ENCODE assay signal across 18 cellular contexts in the genomic region with DNA sequence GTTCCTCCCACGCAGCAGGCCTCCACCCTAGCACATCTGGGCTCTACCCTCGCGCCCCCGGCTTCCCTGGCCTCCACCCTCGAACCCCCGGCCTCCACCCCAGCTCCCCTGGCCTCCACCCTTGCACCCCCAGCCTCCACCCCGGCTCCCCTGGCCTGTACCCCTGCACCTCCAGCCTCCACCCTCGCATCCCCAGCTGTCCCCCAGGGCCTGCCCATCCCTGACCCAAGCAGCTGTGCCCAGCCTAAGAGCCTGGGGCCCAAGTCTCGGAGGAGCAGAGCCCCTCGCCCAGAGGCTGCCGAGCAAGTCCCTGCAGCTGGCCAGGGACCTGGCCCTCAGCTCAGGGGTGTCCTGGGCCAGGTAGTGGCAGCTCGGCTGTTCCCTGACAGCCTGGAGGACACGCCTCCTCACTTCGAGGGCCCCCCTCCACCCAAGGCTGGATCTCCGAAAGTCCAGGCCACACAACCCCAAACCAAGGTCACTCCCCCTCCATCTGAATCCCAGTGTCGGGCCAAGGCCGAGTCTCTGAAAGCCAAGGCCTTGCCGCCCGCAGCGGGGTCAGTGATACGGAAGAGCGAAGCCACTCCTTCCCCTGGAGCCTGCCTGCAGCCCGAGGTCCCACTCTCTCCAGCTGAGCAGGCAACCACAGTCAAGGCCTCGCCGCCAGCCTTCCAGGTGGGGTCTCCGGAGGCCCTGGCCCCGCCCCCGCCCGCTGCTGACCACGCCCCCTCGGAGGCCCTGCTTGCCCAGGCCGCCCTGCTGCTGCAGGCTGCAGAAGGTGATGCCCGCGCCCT. TPM values are rescaled to one million over a fixed set of nuclear protein-coding genes. Genes with fewer than 3 reads are reported as not detected.
DNase-seq lines count a peak whose midpoint lies in the region; ATAC-seq, FAIRE-seq and TF ChIP-seq lines count a peak whose summit lies in the region.
"Had no signal": no experiment of that assay in that cellular context is flagged by ENCODE, and none has a peak within 500 bp of the region (broad histone marks: within the 10 kb centered on the region; RNA-seq: fewer than 3 reads in every experiment).

No MANE protein-coding gene starts in this region.

- H3K36me3 ChIP-seq in HEK293 (ENCODE audit: control insufficient read depth in 2 of 2, insufficient read depth in 1 of 2, low read length in 2 of 2) = peaks cover 53 to 85% of the 10 kb centered on the region in 2 experiments
- H3K36me3 ChIP-seq in cardiac muscle cell = no peaks in the 10 kb centered on the region
- H3K36me3 ChIP-seq in neural progenitor cell = no peaks in the 10 kb centered on the region
- no peaks in the 10 kb centered on the region for H3K36me3 ChIP-seq in vagina
- H3K36me3 ChIP-seq: uterus had no signal

- intact Hi-C loops in vagina (cut with DNase I) = no loop called here

- H2AFZ ChIP-seq in neural progenitor cell (replicated peaks) = no peak overlapping the region

- H3K27ac ChIP-seq in A549 (no peak overlapping the region), HEK293 (ENCODE audit: extremely low read depth, low read depth, low read length) (0 out of 2 replicates have a peak overlapping the region, but pooled peaks have one; percentile 37), cardiac muscle cell (peak overlapping the region; percentile 15), neural progenitor cell (no peak overlapping the region), vagina (no peak overlapping the region)
- H3K27ac ChIP-seq: HL-60, left lung, uterus had no signal

- H3K27ac Mint-ChIP-seq in neural progenitor cell = peak overlapping the region; percentile 86

- H3K4me1 Mint-ChIP-seq in neural progenitor cell = peaks cover 10% of the 10 kb centered on the region

- TF ChIP-seq POLR2A in A549 (IDR thresholded peaks at IDR 0.05; ENCODE audit: low read length) = no peak
- no peak for TF ChIP-seq POLR2A in vagina (IDR thresholded peaks at IDR 0.05)

- H3F3A ChIP-seq in neural progenitor cell (ENCODE audit: low read depth) = no peaks in the 10 kb centered on the region

- H3K9me3 Mint-ChIP-seq in neural progenitor cell = no peaks in the 10 kb centered on the region
- H3K9me3 Mint-ChIP-seq: activated T-cell treated with anti-CD3 and anti-CD28 coated beads, Interleukin-2, amount 50 U/mL, for 4 hours had no signal

- no peaks in the 10 kb centered on the region for H3K9me3 ChIP-seq in A549
- H3K9me3 ChIP-seq in HEK293 (ENCODE audit: control insufficient read depth, insufficient read depth, low read depth, low read length) = no peaks in the 10 kb centered on the region
- no peaks in the 10 kb centered on the region for H3K9me3 ChIP-seq in cardiac muscle cell (ENCODE audit: low read depth)
- no peaks in the 10 kb centered on the region for H3K9me3 ChIP-seq in neural progenitor cell (ENCODE audit: low read depth)
- no peaks in the 10 kb centered on the region for H3K9me3 ChIP-seq in vagina
- H3K9me3 ChIP-seq: left lung, uterus had no signal

- DNase-seq in A549 (ENCODE audit: low read depth in 1 of 2, low spot score in 1 of 2) = no peak
- peak in 1 of 2 donors; percentile 82 for DNase-seq in cardiac muscle cell (ENCODE audit: low read depth in 1 of 2, low spot score in 1 of 2)
- peak; percentile 65 for DNase-seq in neural progenitor cell (ENCODE audit: low spot score)
- no peak for DNase-seq in vagina (ENCODE audit: extremely low spot score in 2 of 2)
- DNase-seq: activated T-cell treated with anti-CD3 and anti-CD28 coated beads, Interleukin-2, amount 50 U/mL, for 4 hours; AML-193; effector CD4-positive, alpha-beta T cell; foreskin melanocyte; MM.1S; NCI-H2107; uterus had no signal

- ATAC-seq in A549 = peak; percentile 5 to 14; a peak in 4 of 6 replicates
- no peak for ATAC-seq in GM18858 (IDR thresholded peaks at IDR 0.05; ENCODE audit: unreplicated experiment)
- no peak for ATAC-seq in GM21515 (IDR thresholded peaks at IDR 0.05; ENCODE audit: unreplicated experiment)
- no peak for ATAC-seq in GM21723 (IDR thresholded peaks at IDR 0.05; ENCODE audit: unreplicated experiment)
- ATAC-seq: left lung had no signal

- H3K27me3 ChIP-seq in cardiac muscle cell = no peaks in the 10 kb centered on the region
- H3K27me3 ChIP-seq in neural progenitor cell = no peaks in the 10 kb centered on the region
- H3K27me3 ChIP-seq in vagina = no peaks in the 10 kb centered on the region
- H3K27me3 ChIP-seq: left lung, uterus had no signal

- POLR2A ChIA-PET in A549 (lab: Yijun Ruan, JAX) (no interaction called here), HEK293 (lab: Yijun Ruan, JAX) (interaction anchor here (0.6 to 3.7 kb wide), 6 partner anchors 9 to 1410 kb away, joined by 3 to 26 read pairs (median 4); a partner anchor contains a TSS)

- TF ChIP-seq RAD21 in A549 (conservative IDR thresholded peaks at IDR 0.05 in 1 of 2, IDR thresholded peaks at IDR 0.05 in 1 of 2) = no peak

- H3K36me3 Mint-ChIP-seq in neural progenitor cell = peaks cover 11% of the 10 kb centered on the region

- H3K79me2 ChIP-seq in neural progenitor cell (ENCODE audit: low read depth) = no peaks in the 10 kb centered on the region

- 89% methylated on average over 28 of the region's 34 CpGs for WGBS in A549 (ENCODE audit: missing lambda C conversion rate)

- H3K9ac ChIP-seq in neural progenitor cell = no peak overlapping the region

- TF ChIP-seq CTCF in A549 (IDR thresholded peaks at IDR 0.05) (no peak), HEK293 (tag by site-specific recombination; IDR thresholded peaks at IDR 0.05) (no peak), cardiac muscle cell (IDR thresholded peaks at IDR 0.05; ENCODE audit: low read depth, low read length) (no peak), neural progenitor cell (IDR thresholded peaks at IDR 0.05) (no peak), vagina (IDR thresholded peaks at IDR 0.05) (no peak)

- H3K4me2 ChIP-seq in A549 = no peak overlapping the region
- no peak overlapping the region for H3K4me2 ChIP-seq in neural progenitor cell

- CTCF ChIA-PET in A549 (lab: Yijun Ruan, JAX) (interaction anchor here (0.8 to 2.0 kb wide), 8 partner anchors 22 to 212 kb away, joined by 3 to 7 read pairs (median 5); a partner anchor contains a TSS), HEK293 (lab: Yijun Ruan, JAX) (no interaction called here)

- FAIRE-seq in A549 (lab: Jason Lieb, UNC) = no peak

- peaks cover 2% of the 10 kb centered on the region for H3K27me3 Mint-ChIP-seq in neural progenitor cell (ENCODE audit: insufficient read depth, low read depth)

- H3K4me3 ChIP-seq in A549 (no peak overlapping the region), HEK293 (ENCODE audit: low read depth, low read length) (no peak overlapping the region), cardiac muscle cell (no peak overlapping the region), neural progenitor cell (no peak overlapping the region), vagina (no peak overlapping the region)
- H3K4me3 ChIP-seq: left lung, uterus had no signal

- H3K4me1 ChIP-seq in A549 = peaks cover 7% of the 10 kb centered on the region; the same call in 2 of the 3 replicates
- H3K4me1 ChIP-seq in HEK293 (ENCODE audit: control insufficient read depth, insufficient read depth, low read length) = peaks cover 7% of the 10 kb centered on the region; the same call in 1 of the 2 replicates
- peaks cover 5% of the 10 kb centered on the region for H3K4me1 ChIP-seq in cardiac muscle cell (ENCODE audit: low read depth)
- peaks cover 5% of the 10 kb centered on the region for H3K4me1 ChIP-seq in neural progenitor cell
- no peaks in the 10 kb centered on the region for H3K4me1 ChIP-seq in vagina
- H3K4me1 ChIP-seq: left lung, uterus had no signal

- H3K4me3 Mint-ChIP-seq in neural progenitor cell = no peak overlapping the region
- H3K4me3 Mint-ChIP-seq: activated T-cell treated with anti-CD3 and anti-CD28 coated beads, Interleukin-2, amount 50 U/mL, for 4 hours had no signal

- no peak for TF ChIP-seq EP300 in A549 (IDR thresholded peaks at IDR 0.05)

- peaks cover 13% of the 10 kb centered on the region for H4K20me1 ChIP-seq in neural progenitor cell (ENCODE audit: low read depth)

RNA-seq across cellular contexts. Expression of a gene that starts 7.9 kb away (rescaled TPM):
- polyA plus RNA-seq in A549 (2011; rRNA removed) (0.84 and 2.1 TPM in 2 replicates), A549 (2017; fragmentation: RNase III; extraction: RNeasy Plus Mini Kit Qiagen cat#74134 plus additional on column Dnase treatment) (4.6 to 7.7 TPM (median 6.1 TPM) in 3 replicates), cardiac muscle cell (16.1 and 31.9 TPM in 2 replicates)
- 7.8 and 9.6 TPM in 2 replicates for polyA plus RNA-seq in A549 (2012; cell fraction: cytosol; rRNA removed)
- 56.4 and 102 TPM in 2 replicates for polyA plus RNA-seq in A549 (2012; cell fraction: nucleus; rRNA removed)
- 2.4 and 2.6 TPM in 2 replicates for polyA minus RNA-seq in A549 (2011; rRNA and poly(A)+ RNA removed)
- total RNA-seq in cardiac muscle cell (10.9 and 47.4 TPM in 2 replicates), neural progenitor cell (ENCODE audit: low replicate concordance) (6.5 and 15.1 TPM in 2 replicates), vagina (35.4 TPM)

RNA-seq across cellular contexts. Expression of a gene that starts 9.5 kb away (rescaled TPM):
- 19.5 and 30.8 TPM in 2 replicates for polyA plus RNA-seq in A549 (2011; rRNA removed)
- polyA plus RNA-seq in A549 (2012; cell fraction: cytosol; rRNA removed) = 30.2 and 38.8 TPM in 2 replicates
- 137 and 148 TPM in 2 replicates for polyA plus RNA-seq in A549 (2012; cell fraction: nucleus; rRNA removed)
- polyA plus RNA-seq in A549 (2017; fragmentation: RNase III; extraction: RNeasy Plus Mini Kit Qiagen cat#74134 plus additional on column Dnase treatment) = 24.4 to 27.6 TPM (median 25.3 TPM) in 3 replicates
- polyA minus RNA-seq in A549 (2011; rRNA and poly(A)+ RNA removed) = 41.9 and 46.2 TPM in 2 replicates
- total RNA-seq in cardiac muscle cell = 14.8 and 16.3 TPM in 2 replicates
- 28.9 and 35.7 TPM in 2 replicates for polyA plus RNA-seq in cardiac muscle cell
- total RNA-seq in neural progenitor cell (ENCODE audit: low replicate concordance) = 7.1 and 13.4 TPM in 2 replicates
- total RNA-seq in vagina = 13.8 TPM

RNA-seq across cellular contexts. Expression of a gene that starts 10.7 kb away (rescaled TPM):
- 0.12 and 0.16 TPM in 2 replicates for polyA plus RNA-seq in A549 (2011; rRNA removed)
- 0.23 and 0.24 TPM in 2 replicates for polyA plus RNA-seq in A549 (2012; cell fraction: cytosol; rRNA removed)
- polyA plus RNA-seq in A549 (2012; cell fraction: nucleus; rRNA removed) = 0.42 and 0.58 TPM in 2 replicates
- 0.11 to 0.28 TPM (median 0.26 TPM) in 3 replicates for polyA plus RNA-seq in A549 (2017; fragmentation: RNase III; extraction: RNeasy Plus Mini Kit Qiagen cat#74134 plus additional on column Dnase treatment)
- polyA minus RNA-seq in A549 (2011; rRNA and poly(A)+ RNA removed) = 0.29 and 0.39 TPM in 2 replicates
- 0.51 and 2.5 TPM in 2 replicates for total RNA-seq in cardiac muscle cell
- 0.76 and 2.6 TPM in 2 replicates for polyA plus RNA-seq in cardiac muscle cell
- total RNA-seq in neural progenitor cell (ENCODE audit: low replicate concordance) = not detected in 2 replicates
- total RNA-seq in vagina = 238 TPM
- total RNA-seq: T-helper 1 cell treated with Interleukin-12 subunit alpha and Interleukin-12 subunit beta and Interleukin-4 antibody, amounts not matched to agents 30 ng/mL and 1 ng/mL, for 36 hours had no signal

RNA-seq across cellular contexts. Expression of a gene that starts 19.1 kb away (rescaled TPM):
- polyA plus RNA-seq in A549 (2011; rRNA removed) (8.1 and 11.5 TPM in 2 replicates), A549 (2017; fragmentation: RNase III; extraction: RNeasy Plus Mini Kit Qiagen cat#74134 plus additional on column Dnase treatment) (20.4 to 23.1 TPM (median 22.0 TPM) in 3 replicates), cardiac muscle cell (11.4 and 16.3 TPM in 2 replicates)
- 17.3 and 20.2 TPM in 2 replicates for polyA plus RNA-seq in A549 (2012; cell fraction: cytosol; rRNA removed)
- polyA plus RNA-seq in A549 (2012; cell fraction: nucleus; rRNA removed) = 66.8 and 67.2 TPM in 2 replicates
- polyA minus RNA-seq in A549 (2011; rRNA and poly(A)+ RNA removed) = 13.5 and 24.5 TPM in 2 replicates
- total RNA-seq in cardiac muscle cell (16.0 and 16.8 TPM in 2 replicates), neural progenitor cell (ENCODE audit: low replicate concordance) (11.4 and 12.4 TPM in 2 replicates), vagina (11.3 TPM)

RNA-seq across cellular contexts. Expression of a gene that starts 22.0 kb away (rescaled TPM):
- polyA plus RNA-seq in A549 (2011; rRNA removed) = 111 and 133 TPM in 2 replicates
- 171 and 192 TPM in 2 replicates for polyA plus RNA-seq in A549 (2012; cell fraction: cytosol; rRNA removed)
- polyA plus RNA-seq in A549 (2012; cell fraction: nucleus; rRNA removed) = 102 and 137 TPM in 2 replicates
- polyA plus RNA-seq in A549 (2017; fragmentation: RNase III; extraction: RNeasy Plus Mini Kit Qiagen cat#74134 plus additional on column Dnase treatment) = 191 to 203 TPM (median 197 TPM) in 3 replicates
- 71.3 and 103 TPM in 2 replicates for polyA minus RNA-seq in A549 (2011; rRNA and poly(A)+ RNA removed)
- 43.7 and 65.4 TPM in 2 replicates for total RNA-seq in cardiac muscle cell
- 158 and 173 TPM in 2 replicates for polyA plus RNA-seq in cardiac muscle cell
- 10.9 and 29.6 TPM in 2 replicates for total RNA-seq in neural progenitor cell (ENCODE audit: low replicate concordance)
- 28.2 TPM for total RNA-seq in vagina

Comparison
In these comparisons a context has a peak if more than half of its experiments do, and no peak if none do; other contexts are left out.
1. ATAC-seq: peak in A549 (2 of 2); none in GM18858 (single experiment), GM21515 (single experiment) and GM21723 (single experiment).
2. H3K27ac ChIP-seq: peak in HEK293 (single experiment) and cardiac muscle cell (single experiment); none in A549 (0 of 2), neural progenitor cell (single experiment) and vagina (single experiment).
3. RNA of a gene that starts 10.7 kb away (total RNA-seq): 238 TPM in vagina (single experiment); 0.51 to 2.5 TPM in cardiac muscle cell and not detected in neural progenitor cell; every median in the first group is over 10 times any median in the second.